21 cellular contexts compared by ENCODE assay signal in the genomic region with DNA sequence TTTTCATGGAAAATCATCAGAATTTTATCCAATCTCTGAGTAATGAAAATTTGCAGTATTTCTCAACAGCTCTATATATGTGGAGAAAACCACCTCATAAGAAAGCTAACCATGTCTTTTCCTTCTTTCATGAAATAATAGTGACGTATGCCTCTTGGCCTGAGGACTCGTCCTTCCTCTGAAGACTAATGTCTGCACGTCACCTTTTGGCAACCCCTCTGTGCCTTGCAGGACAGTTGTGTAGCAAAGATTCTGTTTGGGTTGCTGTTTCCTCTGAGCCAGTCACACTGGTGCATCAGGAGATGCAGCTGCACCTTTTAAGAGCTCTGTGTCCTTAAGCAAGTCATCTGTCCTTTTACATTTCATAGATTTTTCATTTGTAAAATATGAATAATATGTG.
"Had no signal": no experiment of that assay in that cellular context is flagged by ENCODE, and none has a peak within 500 bp of the region (broad histone marks: within the 10 kb centered on the region; RNA-seq: fewer than 3 reads in every experiment).

No MANE protein-coding gene starts in this region.

- H3K36me3 Mint-ChIP-seq: immature natural killer cell, mesothelial cell of epicardium, naive B cell had no signal

- H3K4me3 Mint-ChIP-seq: immature natural killer cell, mesothelial cell of epicardium, naive B cell had no signal

- H3K27ac ChIP-seq: coronary artery, dorsolateral prefrontal cortex, esophagus muscularis mucosa, foreskin keratinocyte, gastroesophageal sphincter, heart left ventricle, hepatocyte, left lung, lower lobe of right lung had no signal

- H3K9me3 ChIP-seq: esophagus muscularis mucosa, gastroesophageal sphincter, heart left ventricle, left lung, lower lobe of right lung, mucosa of descending colon had no signal

- H3K4me1 Mint-ChIP-seq: immature natural killer cell had no signal

- H3K4me3 ChIP-seq: coronary artery, dorsolateral prefrontal cortex, esophagus muscularis mucosa, gastroesophageal sphincter, heart left ventricle, hepatocyte, left lung, lower lobe of right lung, mucosa of descending colon had no signal

- ATAC-seq: foreskin keratinocyte, gastroesophageal sphincter, left lung, lower lobe of right lung, mucosa of descending colon had no signal

- H3K27ac Mint-ChIP-seq: immature natural killer cell, mesothelial cell of epicardium, naive B cell had no signal

- H3K27me3 Mint-ChIP-seq: naive B cell had no signal

- DNase-seq: dermis blood vessel endothelial cell; dorsolateral prefrontal cortex; effector CD4-positive, alpha-beta T cell; effector memory CD4-positive, alpha-beta T cell; foreskin keratinocyte; heart left ventricle; hypothalamus; immature natural killer cell; islet precursor cell; kidney; kidney glomerular epithelial cell; left lung; lower lobe of right lung; mesenchymal stem cell; mucosa of descending colon; naive B cell had no signal

- H3K4me2 ChIP-seq: hepatocyte had no signal

- H3K27me3 ChIP-seq: dorsolateral prefrontal cortex, esophagus muscularis mucosa, foreskin keratinocyte, gastroesophageal sphincter, heart left ventricle, hepatocyte, left lung had no signal

- H3K9me3 Mint-ChIP-seq: mesothelial cell of epicardium, naive B cell had no signal

- H3K4me1 ChIP-seq: foreskin keratinocyte, left lung had no signal

- H3K36me3 ChIP-seq: esophagus muscularis mucosa, gastroesophageal sphincter, heart left ventricle, left lung, lower lobe of right lung had no signal
